In genomic region chr10:46022978-46023702, GRCh38 we compare ENCODE assay signal across 8 cellular contexts. TPM values are rescaled to one million over a fixed set of nuclear protein-coding genes. Genes with fewer than 3 reads are reported as not detected.
DNase-seq lines count a peak whose midpoint lies in the region; ATAC-seq and TF ChIP-seq lines count a peak whose summit lies in the region.

No MANE protein-coding gene starts in this region.

- H3K4me1 ChIP-seq in liver (ENCODE audit: control insufficient read depth in 4 of 4, insufficient read depth in 4 of 4, low read length in 3 of 4) = peaks cover 7 to 81% (median 80%) of the 10 kb centered on the region in 4 donors

- no peaks in the 10 kb centered on the region for H3K27me3 ChIP-seq in liver (ENCODE audit: control insufficient read depth in 4 of 4, insufficient read depth in 4 of 4, low read length in 3 of 4)

- H3K4me3 ChIP-seq in liver (ENCODE audit: low read depth in 1 of 3, low read length in 3 of 3) = peak overlapping the region; percentile 47 to 78 (median 75)

- H3K36me3 ChIP-seq in liver (ENCODE audit: control insufficient read depth in 4 of 4, insufficient read depth in 3 of 4, low read depth in 1 of 4, low read length in 3 of 4) = no peaks in the 10 kb centered on the region

- no peaks in the 10 kb centered on the region for H3K9me3 ChIP-seq in liver (ENCODE audit: control insufficient read depth in 4 of 4, low read length in 3 of 4)

- TF ChIP-seq CTCF in 22Rv1 (IDR thresholded peaks at IDR 0.05) = peak; percentile 41
- no peak for TF ChIP-seq CTCF in liver (IDR thresholded peaks at IDR 0.05; ENCODE audit: low read depth, low read length, missing input control)

- TF ChIP-seq RAD21 in liver (IDR thresholded peaks at IDR 0.05) = peak; percentile 62 to 64

- 2% methylated on average over 49 of the region's 49 CpGs for WGBS in liver

- H3K27ac ChIP-seq in 22Rv1 (peak overlapping the region; percentile 18), liver (ENCODE audit: low read depth in 1 of 2, low read length in 2 of 2) (peak overlapping the region; percentile 92 to 97)

- H3K9ac ChIP-seq in liver (ENCODE audit: low read depth in 1 of 2, low read length in 2 of 2) = peak overlapping the region; percentile 59 to 96

- peak; percentile 56 for TF ChIP-seq POLR2A in GM18505 (IDR thresholded peaks at IDR 0.05; ENCODE audit: borderline replicate concordance, extremely low read depth, insufficient read depth, insufficient read length)

- ATAC-seq in GM18505 (IDR thresholded peaks at IDR 0.05; ENCODE audit: unreplicated experiment) = peak; percentile 94
- peak; percentile 88 for ATAC-seq in HG02973 (IDR thresholded peaks at IDR 0.05; ENCODE audit: unreplicated experiment)

- peak; percentile 61 for DNase-seq in NCI-H345 treated with DMSO at 0.1 percent for 48 hours (lab: John Stamatoyannopoulos, UW; ENCODE audit: unreplicated experiment)
- DNase-seq in activated CD4-positive, alpha-beta T cell treated with anti-CD3 and anti-CD28 coated beads, Interleukin-2, amount 50 U/mL, for 24 hours (ENCODE audit: low read depth in 1 of 2, low spot score in 1 of 2) = peak; percentile 39 to 69
- DNase-seq in dermis blood vessel endothelial cell = peak; percentile 95
- DNase-seq in stimulated activated CD4-positive, alpha-beta T cell treated with anti-CD3 and anti-CD28 coated beads, Interleukin-2, amount 100 ng/mL, for 48 hours = peak; percentile 75 to 80

TF ChIP-seq in liver, 16 proteins besides CTCF, POLR2A, EP300 and RAD21:
- TF ChIP-seq FOXA1 (IDR thresholded peaks at IDR 0.05) = peak; percentile 35
- TF ChIP-seq ZBTB33 (IDR thresholded peaks at IDR 0.05) = peak; percentile 50
- no peak for TF ChIP-seq ATF3 (IDR thresholded peaks at IDR 0.05)
- peak; percentile 91 for TF ChIP-seq REST (IDR thresholded peaks at IDR 0.05)
- no peak for TF ChIP-seq GABPA (IDR thresholded peaks at IDR 0.05 in 1 of 2, conservative IDR thresholded peaks at IDR 0.05 in 1 of 2)
- peak; percentile 31 to 75 for TF ChIP-seq JUND (IDR thresholded peaks at IDR 0.05)
- peak; percentile 87 to 93 for TF ChIP-seq RXRA (IDR thresholded peaks at IDR 0.05)
- peak; percentile 93 to 95 for TF ChIP-seq HNF4A (conservative IDR thresholded peaks at IDR 0.05)
- TF ChIP-seq HNF4G (IDR thresholded peaks at IDR 0.05) = peak; percentile 83
- peak; percentile 98 to 99 for TF ChIP-seq EGR1 (IDR thresholded peaks at IDR 0.05; ENCODE audit: low read depth in 2 of 2)
- peak; percentile 86 for TF ChIP-seq NR2F2 (IDR thresholded peaks at IDR 0.05)
- peak; percentile 65 for TF ChIP-seq MAX (IDR thresholded peaks at IDR 0.05)
- peak; percentile 61 for TF ChIP-seq TAF1 (conservative IDR thresholded peaks at IDR 0.05)
- peak; percentile 78 for TF ChIP-seq YY1 (IDR thresholded peaks at IDR 0.05)
- peak; percentile 94 for TF ChIP-seq SP1 (IDR thresholded peaks at IDR 0.05)
- TF ChIP-seq FOXA2 (IDR thresholded peaks at IDR 0.05) = peak; percentile 49
TF ChIP-seq in liver: peak in this region for 14.

RNA-seq across cellular contexts. Expression of gene NCOA4, which starts 7.3 kb away (rescaled TPM):
- 256 and 296 TPM in 2 replicates for total RNA-seq in dermis blood vessel endothelial cell
- 100 to 1,000 TPM; 224 to 746 TPM for total RNA-seq in liver
- 100 to 1,000 TPM in 1 of 2 donors, 10 to 100 TPM in 1; 71.9 to 112 TPM for polyA plus RNA-seq in liver

RNA-seq across cellular contexts. Expression of gene MSMB, which starts 22.9 kb away (rescaled TPM):
- total RNA-seq in dermis blood vessel endothelial cell = not detected in 2 replicates
- not detected for total RNA-seq in liver
- not detected for polyA plus RNA-seq in liver

RNA-seq across cellular contexts. Expression of gene TIMM23, which starts 50.9 kb away (rescaled TPM):
- total RNA-seq in dermis blood vessel endothelial cell (71.5 and 73.8 TPM in 2 replicates), liver (10 to 100 TPM; 42.7 to 42.8 TPM)
- 10 to 100 TPM; 41.8 to 66.8 TPM for polyA plus RNA-seq in liver

Comparison
In these comparisons a context has a peak if more than half of its experiments do, and no peak if none do; other contexts are left out.
1. Peak in every context shown above with its lines: DNase-seq, ATAC-seq, H3K4me3 ChIP-seq and H3K27ac ChIP-seq.